In the genomic region with DNA sequence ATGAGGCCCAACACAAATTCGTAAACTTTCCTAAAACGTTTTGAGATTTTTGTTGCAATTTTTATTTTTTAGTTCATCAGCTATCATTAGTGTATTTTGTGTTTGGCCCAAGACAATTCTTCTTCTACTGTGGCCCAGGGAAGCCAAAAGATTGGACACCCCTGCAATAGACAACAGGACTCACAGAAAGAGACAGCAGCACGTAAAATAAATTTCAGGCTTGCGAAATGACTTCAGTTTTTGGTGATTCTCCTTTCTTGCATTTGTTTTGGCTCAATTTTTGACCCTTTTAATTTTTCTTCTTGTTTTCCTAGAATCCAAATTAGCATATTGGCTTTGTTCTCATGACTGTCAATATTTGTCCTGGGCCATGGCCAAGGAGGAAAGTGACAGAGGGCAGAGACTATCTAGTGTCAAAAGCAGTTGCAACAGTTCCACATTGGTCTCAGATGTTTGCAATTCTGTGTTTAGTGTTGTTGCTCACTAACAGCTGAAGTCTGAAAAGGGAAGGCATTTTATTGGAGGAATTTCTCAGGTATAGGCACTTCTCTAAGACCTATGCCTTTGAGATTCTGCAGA, we compare ENCODE assay signal across 21 cellular contexts.
DNase-seq lines count a peak whose midpoint lies in the region; ATAC-seq and TF ChIP-seq lines count a peak whose summit lies in the region.
"Had no signal": no experiment of that assay in that cellular context is flagged by ENCODE, and none has a peak within 500 bp of the region (broad histone marks: within the 10 kb centered on the region; RNA-seq: fewer than 3 reads in every experiment).

No MANE protein-coding gene starts in this region.

- no peaks in the 10 kb centered on the region for H3K27me3 Mint-ChIP-seq in activated CD8-positive, alpha-beta T cell treated with anti-CD3 and anti-CD28 coated beads, Interleukin-2, amount 10 ng/mL, durations not matched to agents 7 days and 5 days (ENCODE audit: low read depth)
- H3K27me3 Mint-ChIP-seq: activated naive CD8-positive, alpha-beta T cell treated with anti-CD3 and anti-CD28 coated beads for 36 hours; stimulated activated naive CD8-positive, alpha-beta T cell treated with anti-CD3 and anti-CD28 coated beads, Interleukin-15, Interleukin-2, amounts not matched to agents 100 ng/mL and 50 ng/mL, for 24 hours had no signal

- no peak for TF ChIP-seq POLR2A in stomach (IDR thresholded peaks at IDR 0.05)

- H3K4me3 Mint-ChIP-seq in activated CD8-positive, alpha-beta T cell treated with anti-CD3 and anti-CD28 coated beads, Interleukin-2, amount 10 ng/mL, durations not matched to agents 7 days and 5 days = no peak overlapping the region
- H3K4me3 Mint-ChIP-seq: activated naive CD8-positive, alpha-beta T cell treated with anti-CD3 and anti-CD28 coated beads for 36 hours; H9; neural progenitor cell; stimulated activated naive CD8-positive, alpha-beta T cell treated with anti-CD3 and anti-CD28 coated beads, Interleukin-15, Interleukin-2, amounts not matched to agents 100 ng/mL and 50 ng/mL, for 24 hours had no signal

- no peak for TF ChIP-seq CTCF in stomach (IDR thresholded peaks at IDR 0.05)

- peaks cover 2% of the 10 kb centered on the region for H3K36me3 Mint-ChIP-seq in activated CD8-positive, alpha-beta T cell treated with anti-CD3 and anti-CD28 coated beads, Interleukin-2, amount 10 ng/mL, durations not matched to agents 7 days and 5 days (ENCODE audit: low read depth)
- H3K36me3 Mint-ChIP-seq: activated naive CD8-positive, alpha-beta T cell treated with anti-CD3 and anti-CD28 coated beads for 36 hours had no signal

- no peak overlapping the region for H3K27ac Mint-ChIP-seq in activated CD8-positive, alpha-beta T cell treated with anti-CD3 and anti-CD28 coated beads, Interleukin-2, amount 10 ng/mL, durations not matched to agents 7 days and 5 days
- H3K27ac Mint-ChIP-seq: H9; neural progenitor cell; stimulated activated naive CD8-positive, alpha-beta T cell treated with anti-CD3 and anti-CD28 coated beads, Interleukin-15, Interleukin-2, amounts not matched to agents 100 ng/mL and 50 ng/mL, for 24 hours had no signal

- H3K9me3 Mint-ChIP-seq in activated CD8-positive, alpha-beta T cell treated with anti-CD3 and anti-CD28 coated beads, Interleukin-2, amount 10 ng/mL, durations not matched to agents 7 days and 5 days (ENCODE audit: insufficient read depth) = no peaks in the 10 kb centered on the region
- H3K9me3 Mint-ChIP-seq: activated naive CD8-positive, alpha-beta T cell treated with anti-CD3 and anti-CD28 coated beads for 36 hours; H9; stimulated activated naive CD8-positive, alpha-beta T cell treated with anti-CD3 and anti-CD28 coated beads, Interleukin-15, Interleukin-2, amounts not matched to agents 100 ng/mL and 50 ng/mL, for 24 hours had no signal

- ATAC-seq in HG02973 (IDR thresholded peaks at IDR 0.05; ENCODE audit: unreplicated experiment) (no peak), GM19452 (IDR thresholded peaks at IDR 0.05; ENCODE audit: unreplicated experiment) (no peak)
- ATAC-seq in activated CD8-positive, alpha-beta T cell treated with anti-CD3 and anti-CD28 coated beads, Interleukin-2, amount 10 ng/mL, durations not matched to agents 7 days and 5 days = no peak

- no peaks in the 10 kb centered on the region for H3K36me3 ChIP-seq in stomach
- H3K36me3 ChIP-seq: neural progenitor cell, upper lobe of left lung had no signal

- H3K9me3 ChIP-seq in stomach = no peaks in the 10 kb centered on the region
- H3K9me3 ChIP-seq: upper lobe of left lung had no signal

- no peaks in the 10 kb centered on the region for H3K27me3 ChIP-seq in stomach
- H3K27me3 ChIP-seq: dorsolateral prefrontal cortex, upper lobe of left lung had no signal

- CTCF ChIA-PET in activated CD8-positive, alpha-beta T cell treated with anti-CD3 and anti-CD28 coated beads, Interleukin-2, amount 10 ng/mL, durations not matched to agents 7 days and 5 days (lab: Charles Lee) = no interaction called here

- intact Hi-C loops in stomach (cut with DNase I; ENCODE audit: low total_unique reads) = no loop called here

- no peak overlapping the region for H3K27ac ChIP-seq in stomach
- H3K27ac ChIP-seq: 22Rv1, neural progenitor cell, upper lobe of left lung had no signal

- POLR2A ChIA-PET in activated CD8-positive, alpha-beta T cell treated with anti-CD3 and anti-CD28 coated beads, Interleukin-2, amount 10 ng/mL, durations not matched to agents 7 days and 5 days (lab: Charles Lee) = no interaction called here

- WGBS in stomach, 5 donors = 69 to 80% (median 75%) methylated on average over 4 of the region's 4 CpGs

- DNase-seq in NCI-H2107 treated with DMSO at 0.1 percent for 48 hours (lab: John Stamatoyannopoulos, UW; ENCODE audit: unreplicated experiment) (peak; percentile 13), NCI-H2107 (lab: John Stamatoyannopoulos, UW) (no peak), NCI-H345 (lab: John Stamatoyannopoulos, UW) (peak; percentile 76), fibroblast of gingiva (ENCODE audit: low read depth) (peak; percentile 51), stomach (peak; percentile 58)
- DNase-seq in activated CD8-positive, alpha-beta T cell treated with anti-CD3 and anti-CD28 coated beads, Interleukin-2, amount 10 ng/mL, durations not matched to agents 7 days and 5 days = no peak
- DNase-seq: activated naive CD8-positive, alpha-beta T cell treated with anti-CD3 and anti-CD28 coated beads for 36 hours; activated T-cell treated with anti-CD3 and anti-CD28 coated beads for 4 hours; dorsolateral prefrontal cortex; glutamatergic neuron; H9; mesenchymal stem cell; NCI-H187 treated with DMSO at 0.1 percent for 48 hours; NK-92 treated with Interleukin-12 subunit alpha and Interleukin-12 subunit beta, amount 100 ng/mL, for 24 hours; retina had no signal

- H3K4me3 ChIP-seq in stomach = no peak overlapping the region
- H3K4me3 ChIP-seq: dorsolateral prefrontal cortex, neural progenitor cell, upper lobe of left lung had no signal

- TF ChIP-seq EP300 in stomach (IDR thresholded peaks at IDR 0.05) = no peak

- peaks cover 17% of the 10 kb centered on the region for H3K4me1 Mint-ChIP-seq in activated CD8-positive, alpha-beta T cell treated with anti-CD3 and anti-CD28 coated beads, Interleukin-2, amount 10 ng/mL, durations not matched to agents 7 days and 5 days (ENCODE audit: low read depth)

- no peaks in the 10 kb centered on the region for H3K4me1 ChIP-seq in stomach
- H3K4me1 ChIP-seq: upper lobe of left lung had no signal

Comparison
In these comparisons a context has a peak if more than half of its experiments do, and no peak if none do; other contexts are left out.
1. DNase-seq: peak in NCI-H2107 treated with DMSO at 0.1 percent for 48 hours (single experiment), NCI-H345 (single experiment), fibroblast of gingiva (single experiment) and stomach (single experiment); none in NCI-H2107 (single experiment) and activated CD8-positive, alpha-beta T cell treated with anti-CD3 and anti-CD28 coated beads, Interleukin-2, amount 10 ng/mL, durations not matched to agents 7 days and 5 days (single experiment).